ENCODE assay signal across 18 cellular contexts in the genomic region with DNA sequence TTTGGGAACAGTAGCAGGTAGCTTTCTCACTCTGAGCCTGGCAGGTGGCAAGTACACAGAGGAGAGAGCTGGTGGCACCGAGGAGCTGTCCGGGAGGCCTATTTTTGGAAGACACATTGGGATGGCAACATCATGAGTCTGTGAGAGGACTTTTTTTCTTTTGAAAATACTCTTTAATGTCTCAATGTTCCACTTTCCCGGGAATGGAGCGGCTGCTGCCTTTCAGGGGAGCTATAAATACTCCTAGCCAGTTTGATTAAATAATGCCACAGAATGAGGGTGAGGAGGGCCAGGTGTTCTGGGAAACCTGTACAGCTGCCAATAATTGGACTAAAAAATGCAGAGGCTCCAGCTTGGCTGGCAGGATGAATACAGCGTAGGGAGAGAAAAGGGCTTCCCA.
DNase-seq lines count a peak whose midpoint lies in the region; ATAC-seq lines count a peak whose summit lies in the region.
"Had no signal": no experiment of that assay in that cellular context is flagged by ENCODE, and none has a peak within 500 bp of the region (broad histone marks: within the 10 kb centered on the region; RNA-seq: fewer than 3 reads in every experiment).

No MANE protein-coding gene starts in this region.

- no peaks in the 10 kb centered on the region for H3K36me3 Mint-ChIP-seq in activated T-cell treated with anti-CD3 and anti-CD28 coated beads, Interleukin-2, amount 50 U/mL, for 24 hours (ENCODE audit: low read depth)
- H3K36me3 Mint-ChIP-seq: CD8-positive, alpha-beta memory T cell had no signal

- peak; percentile 93 for DNase-seq in NCI-H1092 (lab: John Stamatoyannopoulos, UW)
- peak; percentile 75 for DNase-seq in NCI-H2029 (lab: John Stamatoyannopoulos, UW)
- DNase-seq in NCI-H748 treated with DMSO at 0.1 percent for 48 hours (lab: John Stamatoyannopoulos, UW) = peak; percentile 33
- DNase-seq in occipital lobe (lab: John Stamatoyannopoulos, UW) = peak; percentile 41
- DNase-seq in activated T-cell treated with anti-CD3 and anti-CD28 coated beads, Interleukin-2, amount 50 U/mL, for 24 hours = no peak
- no peak for DNase-seq in D341Med (ENCODE audit: low spot score)
- no peak for DNase-seq in G401 (ENCODE audit: low spot score)
- DNase-seq: activated naive CD8-positive, alpha-beta T cell treated with anti-CD3 and anti-CD28 coated beads, Interleukin-2, amount 50 U/mL, for 24 hours; CD8-positive, alpha-beta memory T cell; PC-9; uterus had no signal

- in situ Hi-C loops in G401 (cut with HindIII; ENCODE audit: low sequenced_read_pairs) = no loop called here

- H3K27me3 Mint-ChIP-seq in activated T-cell treated with anti-CD3 and anti-CD28 coated beads, Interleukin-2, amount 50 U/mL, for 24 hours = peaks cover 41% of the 10 kb centered on the region

- H3K9me3 Mint-ChIP-seq in activated T-cell treated with anti-CD3 and anti-CD28 coated beads, Interleukin-2, amount 50 U/mL, for 24 hours = no peaks in the 10 kb centered on the region
- H3K9me3 Mint-ChIP-seq: activated T-helper 17 cell treated with anti-CD3 and anti-CD28 coated beads, Interleukin-2, amount 50 U/mL, for 72 hours; CD8-positive, alpha-beta memory T cell had no signal

- H3K27ac Mint-ChIP-seq in activated T-cell treated with anti-CD3 and anti-CD28 coated beads, Interleukin-2, amount 50 U/mL, for 24 hours = no peak overlapping the region
- H3K27ac Mint-ChIP-seq: activated naive CD8-positive, alpha-beta T cell treated with anti-CD3 and anti-CD28 coated beads, Interleukin-2, amount 50 U/mL, for 24 hours; activated T-helper 17 cell treated with anti-CD3 and anti-CD28 coated beads, Interleukin-2, amount 50 U/mL, for 72 hours; CD8-positive, alpha-beta memory T cell had no signal

- H3K4me3 Mint-ChIP-seq in activated T-cell treated with anti-CD3 and anti-CD28 coated beads, Interleukin-2, amount 50 U/mL, for 24 hours = no peak overlapping the region
- H3K4me3 Mint-ChIP-seq: activated naive CD8-positive, alpha-beta T cell treated with anti-CD3 and anti-CD28 coated beads, Interleukin-2, amount 50 U/mL, for 24 hours; activated T-helper 17 cell treated with anti-CD3 and anti-CD28 coated beads, Interleukin-2, amount 50 U/mL, for 72 hours; CD8-positive, alpha-beta memory T cell had no signal

- peaks cover 2% of the 10 kb centered on the region for H3K4me1 Mint-ChIP-seq in activated T-cell treated with anti-CD3 and anti-CD28 coated beads, Interleukin-2, amount 50 U/mL, for 24 hours (ENCODE audit: low read depth)
- H3K4me1 Mint-ChIP-seq: activated naive CD8-positive, alpha-beta T cell treated with anti-CD3 and anti-CD28 coated beads, Interleukin-2, amount 50 U/mL, for 24 hours; activated T-helper 17 cell treated with anti-CD3 and anti-CD28 coated beads, Interleukin-2, amount 50 U/mL, for 72 hours; CD8-positive, alpha-beta memory T cell had no signal

- no peak for ATAC-seq in GM18511 (IDR thresholded peaks at IDR 0.05; ENCODE audit: unreplicated experiment)
- ATAC-seq: activated CD4-positive, CD25-positive, alpha-beta regulatory T cell treated with anti-CD3 and anti-CD28 coated beads, Interleukin-2, amount 50 U/mL, for 24 hours; activated naive CD8-positive, alpha-beta T cell treated with anti-CD3 and anti-CD28 coated beads, Interleukin-2, amount 50 U/mL, for 24 hours; activated T-helper 17 cell treated with anti-CD3 and anti-CD28 coated beads, Interleukin-2, amount 50 U/mL, for 72 hours; esophagus mucosa; GM12878; HCT116; left lobe of liver had no signal

Comparison
In these comparisons a context has a peak if more than half of its experiments do, and no peak if none do; other contexts are left out.
1. DNase-seq: peak in NCI-H1092 (single experiment), NCI-H2029 (single experiment), NCI-H748 treated with DMSO at 0.1 percent for 48 hours (single experiment) and occipital lobe (single experiment); none in activated T-cell treated with anti-CD3 and anti-CD28 coated beads, Interleukin-2, amount 50 U/mL, for 24 hours (single experiment), D341Med (single experiment) and G401 (single experiment).